ENCODE assay signal across 1 cellular context in genomic region chr7:158559356-158559755, GRCh38.
TF ChIP-seq lines count a peak whose summit lies in the region.

No MANE protein-coding gene starts in this region.

TF ChIP-seq in GM12878, 131 proteins besides CTCF, POLR2A, EP300 and RAD21:
- TF ChIP-seq USF2 (IDR thresholded peaks at IDR 0.05; ENCODE audit: borderline replicate concordance, low read depth, low read length) (no peak), SPI1 (IDR thresholded peaks at IDR 0.05; ENCODE audit: borderline replicate concordance, insufficient read depth, low read depth, low read length) (peak; percentile 74), MYB (IDR thresholded peaks at IDR 0.05; ENCODE audit: borderline replicate concordance, low read depth, low read length) (no peak)
